2 cellular contexts compared by ENCODE assay signal in genomic region chr16:48539485-48540221, GRCh38.
TF ChIP-seq lines count a peak whose summit lies in the region.

No MANE protein-coding gene starts in this region.

TF ChIP-seq in GM23338, 12 proteins besides CTCF, POLR2A, EP300 and RAD21:
- TF ChIP-seq ZNF114 (CRISPR knock-in tag; IDR thresholded peaks at IDR 0.05) (no peak), ETS1 (IDR thresholded peaks at IDR 0.05) (no peak), POLR2AphosphoS5 (IDR thresholded peaks at IDR 0.05; ENCODE audit: low read depth) (no peak), JUNB (IDR thresholded peaks at IDR 0.05; ENCODE audit: unreplicated experiment) (no peak), EZH2phosphoT487 (IDR thresholded peaks at IDR 0.05; ENCODE audit: unreplicated experiment) (no peak), STAT1 (IDR thresholded peaks at IDR 0.05; ENCODE audit: unreplicated experiment) (no peak), REST (IDR thresholded peaks at IDR 0.05; ENCODE audit: unreplicated experiment) (no peak), ZNF331 (CRISPR knock-in tag; IDR thresholded peaks at IDR 0.05; ENCODE audit: low read depth) (no peak), CREB1 (CRISPR knock-in tag; IDR thresholded peaks at IDR 0.05; ENCODE audit: low read depth) (no peak), EZH2 (IDR thresholded peaks at IDR 0.05; ENCODE audit: low read depth, unreplicated experiment) (no peak), NANOG (IDR thresholded peaks at IDR 0.05; ENCODE audit: borderline replicate concordance) (no peak)
- TF ChIP-seq, protein P1, sequence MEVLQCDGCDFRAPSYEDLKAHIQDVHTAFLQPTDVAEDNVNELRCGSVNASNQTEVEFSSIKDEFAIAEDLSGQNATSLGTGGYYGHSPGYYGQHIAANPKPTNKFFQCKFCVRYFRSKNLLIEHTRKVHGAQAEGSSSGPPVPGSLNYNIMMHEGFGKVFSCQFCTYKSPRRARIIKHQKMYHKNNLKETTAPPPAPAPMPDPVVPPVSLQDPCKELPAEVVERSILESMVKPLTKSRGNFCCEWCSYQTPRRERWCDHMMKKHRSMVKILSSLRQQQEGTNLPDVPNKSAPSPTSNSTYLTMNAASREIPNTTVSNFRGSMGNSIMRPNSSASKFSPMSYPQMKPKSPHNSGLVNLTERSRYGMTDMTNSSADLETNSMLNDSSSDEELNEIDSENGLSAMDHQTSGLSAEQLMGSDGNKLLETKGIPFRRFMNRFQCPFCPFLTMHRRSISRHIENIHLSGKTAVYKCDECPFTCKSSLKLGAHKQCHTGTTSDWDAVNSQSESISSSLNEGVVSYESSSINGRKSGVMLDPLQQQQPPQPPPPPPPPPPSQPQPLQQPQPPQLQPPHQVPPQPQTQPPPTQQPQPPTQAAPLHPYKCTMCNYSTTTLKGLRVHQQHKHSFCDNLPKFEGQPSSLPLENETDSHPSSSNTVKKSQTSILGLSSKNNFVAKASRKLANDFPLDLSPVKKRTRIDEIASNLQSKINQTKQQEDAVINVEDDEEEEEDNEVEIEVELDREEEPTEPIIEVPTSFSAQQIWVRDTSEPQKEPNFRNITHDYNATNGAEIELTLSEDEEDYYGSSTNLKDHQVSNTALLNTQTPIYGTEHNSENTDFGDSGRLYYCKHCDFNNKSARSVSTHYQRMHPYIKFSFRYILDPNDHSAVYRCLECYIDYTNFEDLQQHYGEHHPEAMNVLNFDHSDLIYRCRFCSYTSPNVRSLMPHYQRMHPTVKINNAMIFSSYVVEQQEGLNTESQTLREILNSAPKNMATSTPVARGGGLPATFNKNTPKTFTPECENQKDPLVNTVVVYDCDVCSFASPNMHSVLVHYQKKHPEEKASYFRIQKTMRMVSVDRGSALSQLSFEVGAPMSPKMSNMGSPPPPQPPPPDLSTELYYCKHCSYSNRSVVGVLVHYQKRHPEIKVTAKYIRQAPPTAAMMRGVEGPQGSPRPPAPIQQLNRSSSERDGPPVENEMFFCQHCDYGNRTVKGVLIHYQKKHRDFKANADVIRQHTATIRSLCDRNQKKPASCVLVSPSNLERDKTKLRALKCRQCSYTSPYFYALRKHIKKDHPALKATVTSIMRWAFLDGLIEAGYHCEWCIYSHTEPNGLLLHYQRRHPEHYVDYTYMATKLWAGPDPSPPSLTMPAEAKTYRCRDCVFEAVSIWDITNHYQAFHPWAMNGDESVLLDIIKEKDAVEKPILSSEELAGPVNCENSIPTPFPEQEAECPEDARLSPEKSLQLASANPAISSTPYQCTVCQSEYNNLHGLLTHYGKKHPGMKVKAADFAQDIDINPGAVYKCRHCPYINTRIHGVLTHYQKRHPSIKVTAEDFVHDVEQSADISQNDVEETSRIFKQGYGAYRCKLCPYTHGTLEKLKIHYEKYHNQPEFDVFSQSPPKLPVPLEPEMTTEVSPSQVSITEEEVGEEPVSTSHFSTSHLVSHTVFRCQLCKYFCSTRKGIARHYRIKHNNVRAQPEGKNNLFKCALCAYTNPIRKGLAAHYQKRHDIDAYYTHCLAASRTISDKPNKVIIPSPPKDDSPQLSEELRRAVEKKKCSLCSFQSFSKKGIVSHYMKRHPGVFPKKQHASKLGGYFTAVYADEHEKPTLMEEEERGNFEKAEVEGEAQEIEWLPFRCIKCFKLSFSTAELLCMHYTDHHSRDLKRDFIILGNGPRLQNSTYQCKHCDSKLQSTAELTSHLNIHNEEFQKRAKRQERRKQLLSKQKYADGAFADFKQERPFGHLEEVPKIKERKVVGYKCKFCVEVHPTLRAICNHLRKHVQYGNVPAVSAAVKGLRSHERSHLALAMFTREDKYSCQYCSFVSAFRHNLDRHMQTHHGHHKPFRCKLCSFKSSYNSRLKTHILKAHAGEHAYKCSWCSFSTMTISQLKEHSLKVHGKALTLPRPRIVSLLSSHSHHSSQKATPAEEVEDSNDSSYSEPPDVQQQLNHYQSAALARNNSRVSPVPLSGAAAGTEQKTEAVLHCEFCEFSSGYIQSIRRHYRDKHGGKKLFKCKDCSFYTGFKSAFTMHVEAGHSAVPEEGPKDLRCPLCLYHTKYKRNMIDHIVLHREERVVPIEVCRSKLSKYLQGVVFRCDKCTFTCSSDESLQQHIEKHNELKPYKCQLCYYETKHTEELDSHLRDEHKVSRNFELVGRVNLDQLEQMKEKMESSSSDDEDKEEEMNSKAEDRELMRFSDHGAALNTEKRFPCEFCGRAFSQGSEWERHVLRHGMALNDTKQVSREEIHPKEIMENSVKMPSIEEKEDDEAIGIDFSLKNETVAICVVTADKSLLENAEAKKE (CRISPR knock-in tag; IDR thresholded peaks at IDR 0.05) = no peak

TF ChIP-seq in H1, 55 proteins besides CTCF, POLR2A, EP300 and RAD21:
- TF ChIP-seq FOSL1 (IDR thresholded peaks at IDR 0.05; ENCODE audit: insufficient read depth, low read depth, low read length) = no peak
- TF ChIP-seq ZNF274 (IDR thresholded peaks at IDR 0.05; ENCODE audit: borderline replicate concordance, extremely low read depth, low read length) = no peak
- TF ChIP-seq SRF (IDR thresholded peaks at IDR 0.05; ENCODE audit: low read depth, low read length) = no peak
- TF ChIP-seq, protein P2, sequence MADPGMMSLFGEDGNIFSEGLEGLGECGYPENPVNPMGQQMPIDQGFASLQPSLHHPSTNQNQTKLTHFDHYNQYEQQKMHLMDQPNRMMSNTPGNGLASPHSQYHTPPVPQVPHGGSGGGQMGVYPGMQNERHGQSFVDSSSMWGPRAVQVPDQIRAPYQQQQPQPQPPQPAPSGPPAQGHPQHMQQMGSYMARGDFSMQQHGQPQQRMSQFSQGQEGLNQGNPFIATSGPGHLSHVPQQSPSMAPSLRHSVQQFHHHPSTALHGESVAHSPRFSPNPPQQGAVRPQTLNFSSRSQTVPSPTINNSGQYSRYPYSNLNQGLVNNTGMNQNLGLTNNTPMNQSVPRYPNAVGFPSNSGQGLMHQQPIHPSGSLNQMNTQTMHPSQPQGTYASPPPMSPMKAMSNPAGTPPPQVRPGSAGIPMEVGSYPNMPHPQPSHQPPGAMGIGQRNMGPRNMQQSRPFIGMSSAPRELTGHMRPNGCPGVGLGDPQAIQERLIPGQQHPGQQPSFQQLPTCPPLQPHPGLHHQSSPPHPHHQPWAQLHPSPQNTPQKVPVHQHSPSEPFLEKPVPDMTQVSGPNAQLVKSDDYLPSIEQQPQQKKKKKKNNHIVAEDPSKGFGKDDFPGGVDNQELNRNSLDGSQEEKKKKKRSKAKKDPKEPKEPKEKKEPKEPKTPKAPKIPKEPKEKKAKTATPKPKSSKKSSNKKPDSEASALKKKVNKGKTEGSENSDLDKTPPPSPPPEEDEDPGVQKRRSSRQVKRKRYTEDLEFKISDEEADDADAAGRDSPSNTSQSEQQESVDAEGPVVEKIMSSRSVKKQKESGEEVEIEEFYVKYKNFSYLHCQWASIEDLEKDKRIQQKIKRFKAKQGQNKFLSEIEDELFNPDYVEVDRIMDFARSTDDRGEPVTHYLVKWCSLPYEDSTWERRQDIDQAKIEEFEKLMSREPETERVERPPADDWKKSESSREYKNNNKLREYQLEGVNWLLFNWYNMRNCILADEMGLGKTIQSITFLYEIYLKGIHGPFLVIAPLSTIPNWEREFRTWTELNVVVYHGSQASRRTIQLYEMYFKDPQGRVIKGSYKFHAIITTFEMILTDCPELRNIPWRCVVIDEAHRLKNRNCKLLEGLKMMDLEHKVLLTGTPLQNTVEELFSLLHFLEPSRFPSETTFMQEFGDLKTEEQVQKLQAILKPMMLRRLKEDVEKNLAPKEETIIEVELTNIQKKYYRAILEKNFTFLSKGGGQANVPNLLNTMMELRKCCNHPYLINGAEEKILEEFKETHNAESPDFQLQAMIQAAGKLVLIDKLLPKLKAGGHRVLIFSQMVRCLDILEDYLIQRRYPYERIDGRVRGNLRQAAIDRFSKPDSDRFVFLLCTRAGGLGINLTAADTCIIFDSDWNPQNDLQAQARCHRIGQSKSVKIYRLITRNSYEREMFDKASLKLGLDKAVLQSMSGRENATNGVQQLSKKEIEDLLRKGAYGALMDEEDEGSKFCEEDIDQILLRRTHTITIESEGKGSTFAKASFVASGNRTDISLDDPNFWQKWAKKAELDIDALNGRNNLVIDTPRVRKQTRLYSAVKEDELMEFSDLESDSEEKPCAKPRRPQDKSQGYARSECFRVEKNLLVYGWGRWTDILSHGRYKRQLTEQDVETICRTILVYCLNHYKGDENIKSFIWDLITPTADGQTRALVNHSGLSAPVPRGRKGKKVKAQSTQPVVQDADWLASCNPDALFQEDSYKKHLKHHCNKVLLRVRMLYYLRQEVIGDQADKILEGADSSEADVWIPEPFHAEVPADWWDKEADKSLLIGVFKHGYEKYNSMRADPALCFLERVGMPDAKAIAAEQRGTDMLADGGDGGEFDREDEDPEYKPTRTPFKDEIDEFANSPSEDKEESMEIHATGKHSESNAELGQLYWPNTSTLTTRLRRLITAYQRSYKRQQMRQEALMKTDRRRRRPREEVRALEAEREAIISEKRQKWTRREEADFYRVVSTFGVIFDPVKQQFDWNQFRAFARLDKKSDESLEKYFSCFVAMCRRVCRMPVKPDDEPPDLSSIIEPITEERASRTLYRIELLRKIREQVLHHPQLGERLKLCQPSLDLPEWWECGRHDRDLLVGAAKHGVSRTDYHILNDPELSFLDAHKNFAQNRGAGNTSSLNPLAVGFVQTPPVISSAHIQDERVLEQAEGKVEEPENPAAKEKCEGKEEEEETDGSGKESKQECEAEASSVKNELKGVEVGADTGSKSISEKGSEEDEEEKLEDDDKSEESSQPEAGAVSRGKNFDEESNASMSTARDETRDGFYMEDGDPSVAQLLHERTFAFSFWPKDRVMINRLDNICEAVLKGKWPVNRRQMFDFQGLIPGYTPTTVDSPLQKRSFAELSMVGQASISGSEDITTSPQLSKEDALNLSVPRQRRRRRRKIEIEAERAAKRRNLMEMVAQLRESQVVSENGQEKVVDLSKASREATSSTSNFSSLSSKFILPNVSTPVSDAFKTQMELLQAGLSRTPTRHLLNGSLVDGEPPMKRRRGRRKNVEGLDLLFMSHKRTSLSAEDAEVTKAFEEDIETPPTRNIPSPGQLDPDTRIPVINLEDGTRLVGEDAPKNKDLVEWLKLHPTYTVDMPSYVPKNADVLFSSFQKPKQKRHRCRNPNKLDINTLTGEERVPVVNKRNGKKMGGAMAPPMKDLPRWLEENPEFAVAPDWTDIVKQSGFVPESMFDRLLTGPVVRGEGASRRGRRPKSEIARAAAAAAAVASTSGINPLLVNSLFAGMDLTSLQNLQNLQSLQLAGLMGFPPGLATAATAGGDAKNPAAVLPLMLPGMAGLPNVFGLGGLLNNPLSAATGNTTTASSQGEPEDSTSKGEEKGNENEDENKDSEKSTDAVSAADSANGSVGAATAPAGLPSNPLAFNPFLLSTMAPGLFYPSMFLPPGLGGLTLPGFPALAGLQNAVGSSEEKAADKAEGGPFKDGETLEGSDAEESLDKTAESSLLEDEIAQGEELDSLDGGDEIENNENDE (IDR thresholded peaks at IDR 0.05; ENCODE audit: insufficient replicate concordance, low read length) = no peak
- TF ChIP-seq KDM4A (IDR thresholded peaks at IDR 0.05; ENCODE audit: low read depth, low read length, severe bottlenecking) = no peak
- TF ChIP-seq GABPA (IDR thresholded peaks at IDR 0.05; ENCODE audit: borderline replicate concordance, insufficient read depth, low read length) = no peak
- TF ChIP-seq, protein P3, sequence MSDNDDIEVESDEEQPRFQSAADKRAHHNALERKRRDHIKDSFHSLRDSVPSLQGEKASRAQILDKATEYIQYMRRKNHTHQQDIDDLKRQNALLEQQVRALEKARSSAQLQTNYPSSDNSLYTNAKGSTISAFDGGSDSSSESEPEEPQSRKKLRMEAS (IDR thresholded peaks at IDR 0.05) = no peak
- TF ChIP-seq SP2 (IDR thresholded peaks at IDR 0.05; ENCODE audit: low read length) = no peak
- TF ChIP-seq EZH2 (IDR thresholded peaks at IDR 0.05; ENCODE audit: low read depth, low read length, severe bottlenecking) = no peak
- no peak for TF ChIP-seq NANOG (IDR thresholded peaks at IDR 0.05; ENCODE audit: insufficient read depth, low read depth, low read length, poor library complexity, severe bottlenecking)
- no peak for TF ChIP-seq TEAD4 (IDR thresholded peaks at IDR 0.05; ENCODE audit: low read depth, low read length)
- no peak for TF ChIP-seq NRF1 (IDR thresholded peaks at IDR 0.05; ENCODE audit: low read depth, low read length)
- TF ChIP-seq RBBP5 (IDR thresholded peaks at IDR 0.05; ENCODE audit: borderline replicate concordance, low read depth, low read length) = no peak
- TF ChIP-seq SAP30 (IDR thresholded peaks at IDR 0.05; ENCODE audit: insufficient read depth, insufficient replicate concordance, low read length) = no peak
- no peak for TF ChIP-seq EGR1 (IDR thresholded peaks at IDR 0.05; ENCODE audit: borderline replicate concordance, low read depth, low read length)
- TF ChIP-seq HDAC2 (IDR thresholded peaks at IDR 0.05; ENCODE audit: borderline replicate concordance in 1 of 2, low read depth in 2 of 2, low read length in 2 of 2) = no peak
- no peak for TF ChIP-seq KDM5A (IDR thresholded peaks at IDR 0.05; ENCODE audit: low read length)
- no peak for TF ChIP-seq ASH2L (IDR thresholded peaks at IDR 0.05; ENCODE audit: low read length)
